Comparison of ENCODE assay signal across 1 cellular context in the genomic region with DNA sequence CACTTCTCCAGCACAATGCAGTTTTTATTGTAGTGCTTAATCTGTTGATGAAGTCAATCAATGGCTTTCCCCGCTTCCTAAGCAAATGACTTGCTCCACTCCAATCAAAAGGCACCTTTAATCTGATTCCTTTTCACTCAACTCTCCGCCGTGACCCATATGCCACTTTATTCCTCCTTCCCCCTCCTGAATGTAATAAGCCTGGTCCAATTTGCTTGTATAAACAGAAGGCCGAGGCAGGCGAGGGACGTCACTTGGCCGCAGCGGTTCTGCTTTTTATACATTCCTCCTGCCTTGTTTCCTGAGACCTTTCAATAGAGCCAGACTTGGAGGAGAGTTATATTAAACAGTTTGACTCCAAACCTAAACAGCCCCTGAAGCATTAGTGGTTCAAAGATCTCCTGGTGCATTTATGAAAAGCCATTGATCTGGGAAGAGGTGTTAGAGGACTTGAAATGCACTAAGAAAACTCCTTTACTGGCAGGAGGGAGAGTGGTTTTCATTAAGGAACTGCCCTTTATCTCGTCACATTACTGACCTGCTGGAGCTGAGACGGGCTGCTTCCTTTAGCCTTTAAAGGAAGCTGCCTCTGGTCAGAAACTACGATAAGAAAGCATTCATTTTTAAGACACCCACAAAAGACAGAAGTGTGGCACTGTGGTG.
TF ChIP-seq lines count a peak whose summit lies in the region.

No MANE protein-coding gene starts in this region.

TF ChIP-seq in GM23338, 12 proteins besides CTCF, POLR2A, EP300 and RAD21 (continued from another document):
- TF ChIP-seq, protein P1, sequence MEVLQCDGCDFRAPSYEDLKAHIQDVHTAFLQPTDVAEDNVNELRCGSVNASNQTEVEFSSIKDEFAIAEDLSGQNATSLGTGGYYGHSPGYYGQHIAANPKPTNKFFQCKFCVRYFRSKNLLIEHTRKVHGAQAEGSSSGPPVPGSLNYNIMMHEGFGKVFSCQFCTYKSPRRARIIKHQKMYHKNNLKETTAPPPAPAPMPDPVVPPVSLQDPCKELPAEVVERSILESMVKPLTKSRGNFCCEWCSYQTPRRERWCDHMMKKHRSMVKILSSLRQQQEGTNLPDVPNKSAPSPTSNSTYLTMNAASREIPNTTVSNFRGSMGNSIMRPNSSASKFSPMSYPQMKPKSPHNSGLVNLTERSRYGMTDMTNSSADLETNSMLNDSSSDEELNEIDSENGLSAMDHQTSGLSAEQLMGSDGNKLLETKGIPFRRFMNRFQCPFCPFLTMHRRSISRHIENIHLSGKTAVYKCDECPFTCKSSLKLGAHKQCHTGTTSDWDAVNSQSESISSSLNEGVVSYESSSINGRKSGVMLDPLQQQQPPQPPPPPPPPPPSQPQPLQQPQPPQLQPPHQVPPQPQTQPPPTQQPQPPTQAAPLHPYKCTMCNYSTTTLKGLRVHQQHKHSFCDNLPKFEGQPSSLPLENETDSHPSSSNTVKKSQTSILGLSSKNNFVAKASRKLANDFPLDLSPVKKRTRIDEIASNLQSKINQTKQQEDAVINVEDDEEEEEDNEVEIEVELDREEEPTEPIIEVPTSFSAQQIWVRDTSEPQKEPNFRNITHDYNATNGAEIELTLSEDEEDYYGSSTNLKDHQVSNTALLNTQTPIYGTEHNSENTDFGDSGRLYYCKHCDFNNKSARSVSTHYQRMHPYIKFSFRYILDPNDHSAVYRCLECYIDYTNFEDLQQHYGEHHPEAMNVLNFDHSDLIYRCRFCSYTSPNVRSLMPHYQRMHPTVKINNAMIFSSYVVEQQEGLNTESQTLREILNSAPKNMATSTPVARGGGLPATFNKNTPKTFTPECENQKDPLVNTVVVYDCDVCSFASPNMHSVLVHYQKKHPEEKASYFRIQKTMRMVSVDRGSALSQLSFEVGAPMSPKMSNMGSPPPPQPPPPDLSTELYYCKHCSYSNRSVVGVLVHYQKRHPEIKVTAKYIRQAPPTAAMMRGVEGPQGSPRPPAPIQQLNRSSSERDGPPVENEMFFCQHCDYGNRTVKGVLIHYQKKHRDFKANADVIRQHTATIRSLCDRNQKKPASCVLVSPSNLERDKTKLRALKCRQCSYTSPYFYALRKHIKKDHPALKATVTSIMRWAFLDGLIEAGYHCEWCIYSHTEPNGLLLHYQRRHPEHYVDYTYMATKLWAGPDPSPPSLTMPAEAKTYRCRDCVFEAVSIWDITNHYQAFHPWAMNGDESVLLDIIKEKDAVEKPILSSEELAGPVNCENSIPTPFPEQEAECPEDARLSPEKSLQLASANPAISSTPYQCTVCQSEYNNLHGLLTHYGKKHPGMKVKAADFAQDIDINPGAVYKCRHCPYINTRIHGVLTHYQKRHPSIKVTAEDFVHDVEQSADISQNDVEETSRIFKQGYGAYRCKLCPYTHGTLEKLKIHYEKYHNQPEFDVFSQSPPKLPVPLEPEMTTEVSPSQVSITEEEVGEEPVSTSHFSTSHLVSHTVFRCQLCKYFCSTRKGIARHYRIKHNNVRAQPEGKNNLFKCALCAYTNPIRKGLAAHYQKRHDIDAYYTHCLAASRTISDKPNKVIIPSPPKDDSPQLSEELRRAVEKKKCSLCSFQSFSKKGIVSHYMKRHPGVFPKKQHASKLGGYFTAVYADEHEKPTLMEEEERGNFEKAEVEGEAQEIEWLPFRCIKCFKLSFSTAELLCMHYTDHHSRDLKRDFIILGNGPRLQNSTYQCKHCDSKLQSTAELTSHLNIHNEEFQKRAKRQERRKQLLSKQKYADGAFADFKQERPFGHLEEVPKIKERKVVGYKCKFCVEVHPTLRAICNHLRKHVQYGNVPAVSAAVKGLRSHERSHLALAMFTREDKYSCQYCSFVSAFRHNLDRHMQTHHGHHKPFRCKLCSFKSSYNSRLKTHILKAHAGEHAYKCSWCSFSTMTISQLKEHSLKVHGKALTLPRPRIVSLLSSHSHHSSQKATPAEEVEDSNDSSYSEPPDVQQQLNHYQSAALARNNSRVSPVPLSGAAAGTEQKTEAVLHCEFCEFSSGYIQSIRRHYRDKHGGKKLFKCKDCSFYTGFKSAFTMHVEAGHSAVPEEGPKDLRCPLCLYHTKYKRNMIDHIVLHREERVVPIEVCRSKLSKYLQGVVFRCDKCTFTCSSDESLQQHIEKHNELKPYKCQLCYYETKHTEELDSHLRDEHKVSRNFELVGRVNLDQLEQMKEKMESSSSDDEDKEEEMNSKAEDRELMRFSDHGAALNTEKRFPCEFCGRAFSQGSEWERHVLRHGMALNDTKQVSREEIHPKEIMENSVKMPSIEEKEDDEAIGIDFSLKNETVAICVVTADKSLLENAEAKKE (CRISPR knock-in tag; IDR thresholded peaks at IDR 0.05): no peak
- no peak for TF ChIP-seq REST (IDR thresholded peaks at IDR 0.05; ENCODE audit: unreplicated experiment)
- TF ChIP-seq ZNF114 (CRISPR knock-in tag; IDR thresholded peaks at IDR 0.05): no peak
- TF ChIP-seq NANOG (IDR thresholded peaks at IDR 0.05; ENCODE audit: borderline replicate concordance): no peak
- no peak for TF ChIP-seq CREB1 (CRISPR knock-in tag; IDR thresholded peaks at IDR 0.05; ENCODE audit: low read depth)
- no peak for TF ChIP-seq STAT1 (IDR thresholded peaks at IDR 0.05; ENCODE audit: unreplicated experiment)
- no peak for TF ChIP-seq EZH2 (IDR thresholded peaks at IDR 0.05; ENCODE audit: low read depth, unreplicated experiment)
- no peak for TF ChIP-seq JUNB (IDR thresholded peaks at IDR 0.05; ENCODE audit: unreplicated experiment)
- no peak for TF ChIP-seq EZH2phosphoT487 (IDR thresholded peaks at IDR 0.05; ENCODE audit: unreplicated experiment)
- no peak for TF ChIP-seq ZNF331 (CRISPR knock-in tag; IDR thresholded peaks at IDR 0.05; ENCODE audit: low read depth)
TF ChIP-seq in GM23338: peak in this region for 0.
